In genomic region chr17:5759501-5759925, GRCh38 we compare ENCODE assay signal across 1 cellular context.
TF ChIP-seq lines count a peak whose summit lies in the region.

No MANE protein-coding gene starts in this region.

TF ChIP-seq in K562, 482 proteins besides CTCF, POLR2A, EP300 and RAD21 (continued from another document):
- no peak for TF ChIP-seq ELK3 (CRISPR knock-in tag; IDR thresholded peaks at IDR 0.05)
- no peak for TF ChIP-seq NR1H2 (CRISPR knock-in tag; IDR thresholded peaks at IDR 0.05)
- no peak for TF ChIP-seq CREBBP (IDR thresholded peaks at IDR 0.05; ENCODE audit: low read depth, low read length)
- TF ChIP-seq NRF1 (conservative IDR thresholded peaks at IDR 0.05 in 1 of 2, IDR thresholded peaks at IDR 0.05 in 1 of 2): peak; percentile 17 to 18; a peak in 1 of 4 replicates
- no peak for TF ChIP-seq BACH1 (tag; IDR thresholded peaks at IDR 0.05)
